ENCODE assay signal across 1 cellular context in the genomic region with DNA sequence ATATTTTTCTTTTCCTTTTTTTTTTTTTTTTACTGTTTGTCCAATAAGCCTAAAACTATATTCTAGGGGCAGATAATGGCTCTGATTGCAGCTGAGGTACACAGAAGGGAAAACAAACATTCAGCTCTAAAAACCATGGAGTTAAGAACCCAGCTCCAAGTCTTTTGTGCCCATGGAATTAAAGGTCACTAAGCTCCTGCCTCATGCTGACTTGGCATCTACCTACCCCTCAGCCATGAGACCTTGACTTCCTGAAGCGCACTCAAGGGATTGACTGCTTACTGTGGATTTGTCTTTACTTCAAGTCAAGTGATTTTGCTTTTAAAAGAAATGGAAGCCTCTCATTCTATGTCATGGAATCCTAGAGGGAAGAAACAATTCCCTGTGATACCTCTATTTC.
TF ChIP-seq lines count a peak whose summit lies in the region.

No MANE protein-coding gene starts in this region.

TF ChIP-seq in GM23338, 12 proteins besides CTCF, POLR2A, EP300 and RAD21 (continued from another document):
- TF ChIP-seq, protein P1, sequence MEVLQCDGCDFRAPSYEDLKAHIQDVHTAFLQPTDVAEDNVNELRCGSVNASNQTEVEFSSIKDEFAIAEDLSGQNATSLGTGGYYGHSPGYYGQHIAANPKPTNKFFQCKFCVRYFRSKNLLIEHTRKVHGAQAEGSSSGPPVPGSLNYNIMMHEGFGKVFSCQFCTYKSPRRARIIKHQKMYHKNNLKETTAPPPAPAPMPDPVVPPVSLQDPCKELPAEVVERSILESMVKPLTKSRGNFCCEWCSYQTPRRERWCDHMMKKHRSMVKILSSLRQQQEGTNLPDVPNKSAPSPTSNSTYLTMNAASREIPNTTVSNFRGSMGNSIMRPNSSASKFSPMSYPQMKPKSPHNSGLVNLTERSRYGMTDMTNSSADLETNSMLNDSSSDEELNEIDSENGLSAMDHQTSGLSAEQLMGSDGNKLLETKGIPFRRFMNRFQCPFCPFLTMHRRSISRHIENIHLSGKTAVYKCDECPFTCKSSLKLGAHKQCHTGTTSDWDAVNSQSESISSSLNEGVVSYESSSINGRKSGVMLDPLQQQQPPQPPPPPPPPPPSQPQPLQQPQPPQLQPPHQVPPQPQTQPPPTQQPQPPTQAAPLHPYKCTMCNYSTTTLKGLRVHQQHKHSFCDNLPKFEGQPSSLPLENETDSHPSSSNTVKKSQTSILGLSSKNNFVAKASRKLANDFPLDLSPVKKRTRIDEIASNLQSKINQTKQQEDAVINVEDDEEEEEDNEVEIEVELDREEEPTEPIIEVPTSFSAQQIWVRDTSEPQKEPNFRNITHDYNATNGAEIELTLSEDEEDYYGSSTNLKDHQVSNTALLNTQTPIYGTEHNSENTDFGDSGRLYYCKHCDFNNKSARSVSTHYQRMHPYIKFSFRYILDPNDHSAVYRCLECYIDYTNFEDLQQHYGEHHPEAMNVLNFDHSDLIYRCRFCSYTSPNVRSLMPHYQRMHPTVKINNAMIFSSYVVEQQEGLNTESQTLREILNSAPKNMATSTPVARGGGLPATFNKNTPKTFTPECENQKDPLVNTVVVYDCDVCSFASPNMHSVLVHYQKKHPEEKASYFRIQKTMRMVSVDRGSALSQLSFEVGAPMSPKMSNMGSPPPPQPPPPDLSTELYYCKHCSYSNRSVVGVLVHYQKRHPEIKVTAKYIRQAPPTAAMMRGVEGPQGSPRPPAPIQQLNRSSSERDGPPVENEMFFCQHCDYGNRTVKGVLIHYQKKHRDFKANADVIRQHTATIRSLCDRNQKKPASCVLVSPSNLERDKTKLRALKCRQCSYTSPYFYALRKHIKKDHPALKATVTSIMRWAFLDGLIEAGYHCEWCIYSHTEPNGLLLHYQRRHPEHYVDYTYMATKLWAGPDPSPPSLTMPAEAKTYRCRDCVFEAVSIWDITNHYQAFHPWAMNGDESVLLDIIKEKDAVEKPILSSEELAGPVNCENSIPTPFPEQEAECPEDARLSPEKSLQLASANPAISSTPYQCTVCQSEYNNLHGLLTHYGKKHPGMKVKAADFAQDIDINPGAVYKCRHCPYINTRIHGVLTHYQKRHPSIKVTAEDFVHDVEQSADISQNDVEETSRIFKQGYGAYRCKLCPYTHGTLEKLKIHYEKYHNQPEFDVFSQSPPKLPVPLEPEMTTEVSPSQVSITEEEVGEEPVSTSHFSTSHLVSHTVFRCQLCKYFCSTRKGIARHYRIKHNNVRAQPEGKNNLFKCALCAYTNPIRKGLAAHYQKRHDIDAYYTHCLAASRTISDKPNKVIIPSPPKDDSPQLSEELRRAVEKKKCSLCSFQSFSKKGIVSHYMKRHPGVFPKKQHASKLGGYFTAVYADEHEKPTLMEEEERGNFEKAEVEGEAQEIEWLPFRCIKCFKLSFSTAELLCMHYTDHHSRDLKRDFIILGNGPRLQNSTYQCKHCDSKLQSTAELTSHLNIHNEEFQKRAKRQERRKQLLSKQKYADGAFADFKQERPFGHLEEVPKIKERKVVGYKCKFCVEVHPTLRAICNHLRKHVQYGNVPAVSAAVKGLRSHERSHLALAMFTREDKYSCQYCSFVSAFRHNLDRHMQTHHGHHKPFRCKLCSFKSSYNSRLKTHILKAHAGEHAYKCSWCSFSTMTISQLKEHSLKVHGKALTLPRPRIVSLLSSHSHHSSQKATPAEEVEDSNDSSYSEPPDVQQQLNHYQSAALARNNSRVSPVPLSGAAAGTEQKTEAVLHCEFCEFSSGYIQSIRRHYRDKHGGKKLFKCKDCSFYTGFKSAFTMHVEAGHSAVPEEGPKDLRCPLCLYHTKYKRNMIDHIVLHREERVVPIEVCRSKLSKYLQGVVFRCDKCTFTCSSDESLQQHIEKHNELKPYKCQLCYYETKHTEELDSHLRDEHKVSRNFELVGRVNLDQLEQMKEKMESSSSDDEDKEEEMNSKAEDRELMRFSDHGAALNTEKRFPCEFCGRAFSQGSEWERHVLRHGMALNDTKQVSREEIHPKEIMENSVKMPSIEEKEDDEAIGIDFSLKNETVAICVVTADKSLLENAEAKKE (CRISPR knock-in tag; IDR thresholded peaks at IDR 0.05), result no peak
- TF ChIP-seq JUNB (IDR thresholded peaks at IDR 0.05; ENCODE audit: unreplicated experiment) (no peak), EZH2phosphoT487 (IDR thresholded peaks at IDR 0.05; ENCODE audit: unreplicated experiment) (no peak), REST (IDR thresholded peaks at IDR 0.05; ENCODE audit: unreplicated experiment) (no peak), POLR2AphosphoS5 (IDR thresholded peaks at IDR 0.05; ENCODE audit: low read depth) (no peak), ZNF114 (CRISPR knock-in tag; IDR thresholded peaks at IDR 0.05) (no peak), ZNF331 (CRISPR knock-in tag; IDR thresholded peaks at IDR 0.05; ENCODE audit: low read depth) (no peak), STAT1 (IDR thresholded peaks at IDR 0.05; ENCODE audit: unreplicated experiment) (no peak), EZH2 (IDR thresholded peaks at IDR 0.05; ENCODE audit: low read depth, unreplicated experiment) (no peak)
